In the genomic region with DNA sequence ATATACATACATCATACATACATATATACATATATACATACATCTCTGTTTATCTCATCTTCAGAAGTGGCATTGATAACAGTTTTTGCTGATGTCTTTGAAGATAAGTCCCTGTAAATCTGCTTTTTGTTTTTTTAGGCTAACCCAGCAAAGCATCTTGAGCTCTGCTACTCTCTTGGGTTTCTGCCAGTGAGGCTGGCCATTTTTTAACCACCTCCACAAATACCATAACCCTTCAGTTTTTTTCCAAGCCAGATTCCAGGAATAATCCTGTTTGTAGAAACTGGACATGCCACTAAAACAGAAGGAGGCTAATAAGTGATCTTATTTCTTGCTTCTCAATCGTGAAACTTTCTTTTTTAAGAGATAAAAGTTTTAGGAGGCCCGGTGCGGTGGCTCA, we compare ENCODE assay signal across 22 cellular contexts. TPM values are rescaled to one million over a fixed set of nuclear protein-coding genes. Genes with fewer than 3 reads are reported as not detected.
DNase-seq lines count a peak whose midpoint lies in the region; FAIRE-seq and TF ChIP-seq lines count a peak whose summit lies in the region.
"Had no signal": no experiment of that assay in that cellular context is flagged by ENCODE, and none has a peak within 500 bp of the region (broad histone marks: within the 10 kb centered on the region; RNA-seq: fewer than 3 reads in every experiment).

No MANE protein-coding gene starts in this region.

- H3K4me1 ChIP-seq in GM23248 (ENCODE audit: insufficient read depth): 0 out of 2 replicates have a peak, but pooled peaks cover 4% of the 10 kb centered on the region
- H3K4me1 ChIP-seq in A673 (ENCODE audit: insufficient read depth, low read length, poor library complexity, severe bottlenecking): no peaks in the 10 kb centered on the region

- H3K36me3 ChIP-seq in GM23248 (ENCODE audit: low read depth) (peaks cover 50% of the 10 kb centered on the region), A673 (ENCODE audit: insufficient read depth, low read length, poor library complexity, severe bottlenecking) (peaks cover 24% of the 10 kb centered on the region), WERI-Rb-1 (peaks cover 64% of the 10 kb centered on the region)

- 96 to 100% methylated on average over 3 of the region's 3 CpGs for WGBS in GM23248 (ENCODE audit: low coverage in 1 of 2, low lambda C conversion rate in 2 of 2, missing lambda C conversion rate in 2 of 2), 2 experiments

- H3K9me2 ChIP-seq in GM23248 (ENCODE audit: insufficient read depth): no peaks in the 10 kb centered on the region

- peak; percentile 16 for DNase-seq in AG04450 (ENCODE audit: low read depth, low spot score)
- peak; percentile 32 for DNase-seq in GM23248
- DNase-seq in astrocyte of the spinal cord (ENCODE audit: low read depth, low spot score): peak; percentile 3
- peak; percentile 17 for DNase-seq in kidney glomerular epithelial cell (lab: John Stamatoyannopoulos, UW)
- no peak for DNase-seq in A673 (ENCODE audit: low spot score)
- DNase-seq in substantia nigra (lab: John Stamatoyannopoulos, UW): no peak
- DNase-seq in HTR-8/SVneo (ENCODE audit: insufficient read length, low spot score): no peak
- no peak for DNase-seq in WERI-Rb-1
- DNase-seq: AML-193, DMS79 treated with DMSO at 0.1 percent for 48 hours, KG1, NCI-H1694 treated with DMSO at 0.1 percent for 48 hours, NCI-H510A, NCI-H748 treated with DMSO at 0.1 percent for 48 hours, OCI-M1, SHP77 had no signal

- no peaks in the 10 kb centered on the region; the same call in 1 of the 2 replicates for H3F3A ChIP-seq in GM23248 (ENCODE audit: insufficient read depth)

- H3K4me2 ChIP-seq in GM23248 (ENCODE audit: unreplicated experiment): no peak overlapping the region

- H3K9ac ChIP-seq in GM23248: no peak overlapping the region

- no peaks in the 10 kb centered on the region for H4K20me1 ChIP-seq in GM23248 (ENCODE audit: insufficient read depth)

- no peak overlapping the region for H2AFZ ChIP-seq in GM23248

- in situ Hi-C loops in GM23248 (cut with MboI) (no loop called here), astrocyte of the spinal cord (cut with HindIII; ENCODE audit: low sequenced_read_pairs) (no loop called here)

- H3K9me3 ChIP-seq in AG04450 (ENCODE audit: control insufficient read depth, insufficient read depth, low read length) (no peaks in the 10 kb centered on the region), GM23248 (ENCODE audit: low read depth) (no peaks in the 10 kb centered on the region), A673 (ENCODE audit: low read depth, low read length, poor library complexity, severe bottlenecking) (no peaks in the 10 kb centered on the region), WERI-Rb-1 (ENCODE audit: severe bottlenecking) (no peaks in the 10 kb centered on the region)

- POLR2A ChIA-PET in AG04450 (lab: Yijun Ruan, JAX): no interaction called here
- POLR2A ChIA-PET in A673 (lab: Charles Lee; ENCODE audit: low non-redundant PET): no interaction called here

- FAIRE-seq in HTR-8/SVneo (lab: Jason Lieb, UNC): no peak
- FAIRE-seq: A204.1, GM19239, H1 had no signal

- no peak overlapping the region for H3K27ac ChIP-seq in AG04450 (ENCODE audit: low read depth, low read length)
- no peak overlapping the region for H3K27ac ChIP-seq in GM23248
- no peak overlapping the region for H3K27ac ChIP-seq in A673 (ENCODE audit: low read depth, low read length, poor library complexity, severe bottlenecking)
- H3K27ac ChIP-seq in substantia nigra (ENCODE audit: low read depth, low read length, poor library complexity, severe bottlenecking): no peak overlapping the region
- no peak overlapping the region for H3K27ac ChIP-seq in WERI-Rb-1
- H3K27ac ChIP-seq: SK-N-MC had no signal

- TF ChIP-seq CTCF in AG04450 (IDR thresholded peaks at IDR 0.05; ENCODE audit: low read depth, low read length): no peak
- TF ChIP-seq CTCF in astrocyte of the spinal cord (IDR thresholded peaks at IDR 0.05; ENCODE audit: low read depth, low read length): no peak
- TF ChIP-seq CTCF in A673 (conservative IDR thresholded peaks at IDR 0.05; ENCODE audit: low read depth, low read length): no peak
- TF ChIP-seq CTCF in WERI-Rb-1 (IDR thresholded peaks at IDR 0.05; ENCODE audit: low read depth, low read length): no peak

- intact Hi-C loops in A673 (cut with micrococcal nuclease; ENCODE audit: unreplicated experiment): no loop called here

- CTCF ChIA-PET in AG04450 (lab: Charles Lee): interaction anchor here (0.6 kb wide), 2 partner anchors 29 to 110 kb away, joined by 6 to 8 read pairs; no protein-coding TSS in a partner anchor
- CTCF ChIA-PET in A673 (lab: Charles Lee): no interaction called here

- peaks cover 10% of the 10 kb centered on the region for H3K79me2 ChIP-seq in GM23248 (ENCODE audit: insufficient read depth)

- H3K27me3 ChIP-seq in AG04450 (ENCODE audit: control insufficient read depth, insufficient read depth, low read length) (no peaks in the 10 kb centered on the region), GM23248 (replicated peaks; ENCODE audit: insufficient read depth) (no peaks in the 10 kb centered on the region), A673 (replicated peaks; ENCODE audit: insufficient read depth, low read depth, low read length, poor library complexity) (no peaks in the 10 kb centered on the region), WERI-Rb-1 (ENCODE audit: insufficient read depth, low read depth, severe bottlenecking) (no peaks in the 10 kb centered on the region)

- BruUV-seq in A673 (replicated peaks; lab: Mats Ljungman, UMichigan): no TSS peak

- no peak overlapping the region for H3K4me3 ChIP-seq in AG04450 (ENCODE audit: low read depth, low read length)
- H3K4me3 ChIP-seq in GM23248: no peak overlapping the region
- H3K4me3 ChIP-seq in astrocyte of the spinal cord (ENCODE audit: low read depth, low read length): no peak overlapping the region
- H3K4me3 ChIP-seq in A673 (ENCODE audit: low read depth, low read length, poor library complexity, severe bottlenecking): no peak overlapping the region
- no peak overlapping the region for H3K4me3 ChIP-seq in WERI-Rb-1 (ENCODE audit: low read depth, low read length)
- H3K4me3 ChIP-seq: SK-N-MC had no signal

RNA-seq across cellular contexts. Expression of gene SDHC, which starts 21.6 kb away (rescaled TPM):
- polyA plus RNA-seq in AG04450 (2011; rRNA removed): 311 and 335 TPM in 2 replicates
- polyA minus RNA-seq in AG04450 (2011; rRNA and poly(A)+ RNA removed): 103 and 113 TPM in 2 replicates
- total RNA-seq in GM23248 (2014; rRNA removed; shearing (Covaris generic)): 17.4 and 39.2 TPM in 2 replicates
- polyA plus RNA-seq in GM23248 (2016; fragmentation: Nextera tagmentation; extraction: Ambion mirVana): 175 and 211 TPM in 2 replicates
- 228 and 249 TPM in 2 replicates for total RNA-seq in A673 (2021)

RNA-seq across cellular contexts. Expression of gene MPZ, which starts 26.0 kb away (rescaled TPM):
- 0.71 and 0.89 TPM in 2 replicates for polyA plus RNA-seq in AG04450 (2011; rRNA removed)
- polyA minus RNA-seq in AG04450 (2011; rRNA and poly(A)+ RNA removed): 0.30 and 0.41 TPM in 2 replicates
- total RNA-seq in GM23248 (2014; rRNA removed; shearing (Covaris generic)): 0.11 TPM in 1 of 2 replicates, not detected in the other
- polyA plus RNA-seq in GM23248 (2016; fragmentation: Nextera tagmentation; extraction: Ambion mirVana): not detected in 2 replicates
- total RNA-seq in A673 (2021): 2.6 and 2.8 TPM in 2 replicates

RNA-seq across cellular contexts. Expression of gene CFAP126, which starts 31.9 kb away (rescaled TPM):
- polyA plus RNA-seq in AG04450 (2011; rRNA removed) (not detected in 2 replicates), GM23248 (2016; fragmentation: Nextera tagmentation; extraction: Ambion mirVana) (not detected in 2 replicates)
- polyA minus RNA-seq in AG04450 (2011; rRNA and poly(A)+ RNA removed): not detected in 2 replicates
- not detected in 2 replicates for total RNA-seq in GM23248 (2014; rRNA removed; shearing (Covaris generic))
- not detected in 2 replicates for total RNA-seq in A673 (2021)
- total RNA-seq: H1, RPMI7951 had no signal
- polyA plus RNA-seq: CD14-positive monocyte, H1 had no signal

Comparison
In these comparisons a context has a peak if more than half of its experiments do, and no peak if none do; other contexts are left out.
1. DNase-seq: peak in AG04450 (single experiment), GM23248 (single experiment), astrocyte of the spinal cord (single experiment) and kidney glomerular epithelial cell (single experiment); none in A673 (single experiment), substantia nigra (0 of 49), HTR-8/SVneo (single experiment) and WERI-Rb-1 (single experiment).